Comparison of ENCODE assay signal across 1 cellular context in genomic region chr16:77603656-77604055, GRCh38.
TF ChIP-seq lines count a peak whose summit lies in the region.

No MANE protein-coding gene starts in this region.

TF ChIP-seq in WTC11, 78 proteins besides CTCF, POLR2A, EP300 and RAD21 (continued from another document):
- TF ChIP-seq, protein P1, sequence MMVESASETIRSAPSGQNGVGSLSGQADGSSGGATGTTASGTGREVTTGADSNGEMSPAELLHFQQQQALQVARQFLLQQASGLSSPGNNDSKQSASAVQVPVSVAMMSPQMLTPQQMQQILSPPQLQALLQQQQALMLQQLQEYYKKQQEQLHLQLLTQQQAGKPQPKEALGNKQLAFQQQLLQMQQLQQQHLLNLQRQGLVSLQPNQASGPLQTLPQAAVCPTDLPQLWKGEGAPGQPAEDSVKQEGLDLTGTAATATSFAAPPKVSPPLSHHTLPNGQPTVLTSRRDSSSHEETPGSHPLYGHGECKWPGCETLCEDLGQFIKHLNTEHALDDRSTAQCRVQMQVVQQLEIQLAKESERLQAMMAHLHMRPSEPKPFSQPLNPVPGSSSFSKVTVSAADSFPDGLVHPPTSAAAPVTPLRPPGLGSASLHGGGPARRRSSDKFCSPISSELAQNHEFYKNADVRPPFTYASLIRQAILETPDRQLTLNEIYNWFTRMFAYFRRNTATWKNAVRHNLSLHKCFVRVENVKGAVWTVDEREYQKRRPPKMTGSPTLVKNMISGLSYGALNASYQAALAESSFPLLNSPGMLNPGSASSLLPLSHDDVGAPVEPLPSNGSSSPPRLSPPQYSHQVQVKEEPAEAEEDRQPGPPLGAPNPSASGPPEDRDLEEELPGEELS (CRISPR knock-in tag; IDR thresholded peaks at IDR 0.05): no peak
- TF ChIP-seq, protein P2, sequence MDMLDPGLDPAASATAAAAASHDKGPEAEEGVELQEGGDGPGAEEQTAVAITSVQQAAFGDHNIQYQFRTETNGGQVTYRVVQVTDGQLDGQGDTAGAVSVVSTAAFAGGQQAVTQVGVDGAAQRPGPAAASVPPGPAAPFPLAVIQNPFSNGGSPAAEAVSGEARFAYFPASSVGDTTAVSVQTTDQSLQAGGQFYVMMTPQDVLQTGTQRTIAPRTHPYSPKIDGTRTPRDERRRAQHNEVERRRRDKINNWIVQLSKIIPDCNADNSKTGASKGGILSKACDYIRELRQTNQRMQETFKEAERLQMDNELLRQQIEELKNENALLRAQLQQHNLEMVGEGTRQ (CRISPR knock-in tag; IDR thresholded peaks at IDR 0.05): no peak
- TF ChIP-seq E2F4 (CRISPR knock-in tag; IDR thresholded peaks at IDR 0.05; ENCODE audit: borderline replicate concordance, low read depth): no peak
- TF ChIP-seq KAT7 (CRISPR knock-in tag; IDR thresholded peaks at IDR 0.05; ENCODE audit: borderline replicate concordance): no peak
- no peak for TF ChIP-seq FOXJ3 (CRISPR knock-in tag; IDR thresholded peaks at IDR 0.05; ENCODE audit: borderline replicate concordance)
- TF ChIP-seq, protein P3, sequence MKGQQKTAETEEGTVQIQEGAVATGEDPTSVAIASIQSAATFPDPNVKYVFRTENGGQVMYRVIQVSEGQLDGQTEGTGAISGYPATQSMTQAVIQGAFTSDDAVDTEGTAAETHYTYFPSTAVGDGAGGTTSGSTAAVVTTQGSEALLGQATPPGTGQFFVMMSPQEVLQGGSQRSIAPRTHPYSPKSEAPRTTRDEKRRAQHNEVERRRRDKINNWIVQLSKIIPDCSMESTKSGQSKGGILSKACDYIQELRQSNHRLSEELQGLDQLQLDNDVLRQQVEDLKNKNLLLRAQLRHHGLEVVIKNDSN (CRISPR knock-in tag; IDR thresholded peaks at IDR 0.05): no peak
- no peak for TF ChIP-seq NFATC4 (CRISPR knock-in tag; IDR thresholded peaks at IDR 0.05)
- TF ChIP-seq, protein P4, sequence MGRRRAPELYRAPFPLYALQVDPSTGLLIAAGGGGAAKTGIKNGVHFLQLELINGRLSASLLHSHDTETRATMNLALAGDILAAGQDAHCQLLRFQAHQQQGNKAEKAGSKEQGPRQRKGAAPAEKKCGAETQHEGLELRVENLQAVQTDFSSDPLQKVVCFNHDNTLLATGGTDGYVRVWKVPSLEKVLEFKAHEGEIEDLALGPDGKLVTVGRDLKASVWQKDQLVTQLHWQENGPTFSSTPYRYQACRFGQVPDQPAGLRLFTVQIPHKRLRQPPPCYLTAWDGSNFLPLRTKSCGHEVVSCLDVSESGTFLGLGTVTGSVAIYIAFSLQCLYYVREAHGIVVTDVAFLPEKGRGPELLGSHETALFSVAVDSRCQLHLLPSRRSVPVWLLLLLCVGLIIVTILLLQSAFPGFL (CRISPR knock-in tag; IDR thresholded peaks at IDR 0.05; ENCODE audit: borderline replicate concordance): no peak
- no peak for TF ChIP-seq PRRX2 (CRISPR knock-in tag; IDR thresholded peaks at IDR 0.05)
- TF ChIP-seq SP1 (CRISPR knock-in tag; conservative IDR thresholded peaks at IDR 0.05): no peak
- no peak for TF ChIP-seq ZNF671 (CRISPR knock-in tag; IDR thresholded peaks at IDR 0.05)
